ENCODE assay signal across 26 cellular contexts in genomic region chr2:64550042-64550441, GRCh38.
"Had no signal": no experiment of that assay in that cellular context is flagged by ENCODE, and none has a peak within 500 bp of the region (broad histone marks: within the 10 kb centered on the region; RNA-seq: fewer than 3 reads in every experiment).

No MANE protein-coding gene starts in this region.

- DNase-seq: activated CD4-positive, alpha-beta memory T cell treated with anti-CD3 and anti-CD28 coated beads for 36 hours; activated CD4-positive, alpha-beta T cell treated with anti-CD3 and anti-CD28 coated beads for 36 hours; activated CD4-positive, alpha-beta T cell treated with anti-CD3 and anti-CD28 coated beads, Interleukin-2, amount 10 ng/mL, durations not matched to agents 24 days and 14 days; activated CD8-positive, alpha-beta memory T cell treated with anti-CD3 and anti-CD28 coated beads, Interleukin-2, amount 10 ng/mL, durations not matched to agents 7 days and 5 days; activated CD8-positive, alpha-beta memory T cell treated with anti-CD3 and anti-CD28 coated beads, Interleukin-2, amount 50 U/mL, for 4 hours; activated CD8-positive, alpha-beta T cell treated with anti-CD3 and anti-CD28 coated beads, Interleukin-2, amount 10 ng/mL, durations not matched to agents 7 days and 5 days; activated effector memory CD4-positive, alpha-beta T cell treated with anti-CD3 and anti-CD28 coated beads, Interleukin-2, amount 50 U/mL, for 16 hours; activated naive CD4-positive, alpha-beta T cell treated with anti-CD3 and anti-CD28 coated beads for 36 hours; activated T-cell treated with anti-CD3 and anti-CD28 coated beads, Interleukin-2, amount 50 U/mL, for 1 hour; activated T-cell treated with anti-CD3 and anti-CD28 coated beads, Interleukin-2, amount 50 U/mL, for 48 hours; amniotic stem cell; anterior cingulate cortex; body of pancreas; caudate nucleus; cortex of kidney; dermis blood vessel endothelial cell; effector CD4-positive, alpha-beta T cell; effector memory CD8-positive, alpha-beta T cell; erythroblast; foreskin keratinocyte; gastrocnemius medialis; glutamatergic neuron; heart left ventricle; T-helper 2 cell had no signal

- H3K27me3 ChIP-seq: body of pancreas, esophagus muscularis mucosa, foreskin keratinocyte, gastrocnemius medialis, heart left ventricle had no signal

- FAIRE-seq: colon had no signal

- H3K27ac ChIP-seq: body of pancreas, esophagus muscularis mucosa, foreskin keratinocyte, gastrocnemius medialis, heart left ventricle had no signal

- H3K9me3 ChIP-seq: body of pancreas, esophagus muscularis mucosa, gastrocnemius medialis had no signal

- ATAC-seq: activated CD4-positive, alpha-beta T cell treated with anti-CD3 and anti-CD28 coated beads for 36 hours; activated CD8-positive, alpha-beta memory T cell treated with anti-CD3 and anti-CD28 coated beads, Interleukin-2, amount 10 ng/mL, durations not matched to agents 7 days and 5 days; activated CD8-positive, alpha-beta T cell treated with anti-CD3 and anti-CD28 coated beads, Interleukin-2, amount 10 ng/mL, durations not matched to agents 7 days and 5 days; body of pancreas; effector memory CD8-positive, alpha-beta T cell; foreskin keratinocyte; gastrocnemius medialis; heart left ventricle had no signal

- H3K4me1 ChIP-seq: foreskin keratinocyte had no signal

- H3K4me3 ChIP-seq: body of pancreas, esophagus muscularis mucosa, gastrocnemius medialis, heart left ventricle had no signal

- H3K36me3 ChIP-seq: gastrocnemius medialis had no signal
